In genomic region chr3:47705391-47705790, GRCh38 we compare ENCODE assay signal across 15 cellular contexts.
"Had no signal": no experiment of that assay in that cellular context is flagged by ENCODE, and none has a peak within 500 bp of the region (broad histone marks: within the 10 kb centered on the region; RNA-seq: fewer than 3 reads in every experiment).

No MANE protein-coding gene starts in this region.

- H3K36me3 ChIP-seq: uterus had no signal

- H3K27ac ChIP-seq: brain microvascular endothelial cell, tibial nerve, uterus had no signal

- ATAC-seq: activated CD4-positive, CD25-positive, alpha-beta regulatory T cell treated with anti-CD3 and anti-CD28 coated beads, Interleukin-2, amount 50 U/mL, for 24 hours; activated T-cell treated with anti-CD3 and anti-CD28 coated beads, Interleukin-2, amount 50 U/mL, for 4 hours; stimulated activated naive B cell treated with anti-CD40 and anti-IgM and Interleukin-4, amounts not matched to agents 10 μg/mL and 1 μg/mL and 100 μg/mL, for 72 hours; T-cell had no signal

- H3K9me3 ChIP-seq: tibial nerve, uterus had no signal

- H3K4me1 ChIP-seq: tibial nerve, uterus had no signal

- H3K4me3 ChIP-seq: tibial nerve, uterus had no signal

- H3K27me3 ChIP-seq: brain microvascular endothelial cell, tibial nerve, uterus had no signal

- DNase-seq: activated CD4-positive, alpha-beta T cell treated with anti-CD3 and anti-CD28 coated beads, Interleukin-2, amount 10 ng/mL, durations not matched to agents 7 days and 5 days; activated CD8-positive, alpha-beta memory T cell treated with anti-CD3 and anti-CD28 coated beads, Interleukin-2, amount 50 U/mL, for 4 hours; activated naive CD4-positive, alpha-beta T cell treated with anti-CD3 and anti-CD28 coated beads, Interleukin-2, amount 10 ng/mL, durations not matched to agents 7 days and 5 days; activated T-cell treated with anti-CD3 and anti-CD28 coated beads, Interleukin-2, amount 50 U/mL, for 4 hours; aorta; brain microvascular endothelial cell; central memory CD4-positive, alpha-beta T cell; posterior cingulate gyrus; retina; stimulated activated naive B cell treated with anti-CD40 and anti-IgM and Interleukin-4, amounts not matched to agents 10 μg/mL and 1 μg/mL and 100 μg/mL, for 72 hours; substantia nigra; T-cell; uterus had no signal
